ENCODE assay signal across 23 cellular contexts in genomic region chr2:128424406-128424805, GRCh38.
"Had no signal": no experiment of that assay in that cellular context is flagged by ENCODE, and none has a peak within 500 bp of the region (broad histone marks: within the 10 kb centered on the region; RNA-seq: fewer than 3 reads in every experiment).

No MANE protein-coding gene starts in this region.

- H3K36me3 ChIP-seq: adrenal gland, gastrocnemius medialis, heart left ventricle, lower lobe of right lung, right atrium auricular region, upper lobe of left lung had no signal

- H3K27me3 ChIP-seq: adrenal gland, gastrocnemius medialis, heart left ventricle, right atrium auricular region, upper lobe of left lung had no signal

- H3K27ac Mint-ChIP-seq: activated T-helper 2 cell treated with anti-CD3 and anti-CD28 coated beads, Interferon-gamma antibody, Interleukin-2, Interleukin-4, amounts not matched to agents 10 μg/mL and 5 μg/mL and 100 μg/mL, durations not matched to agents 14 hours and 24 hours and 36 hours; effector memory CD8-positive, alpha-beta T cell; immature natural killer cell; naive B cell; progenitor cell of endocrine pancreas had no signal

- H3K9me3 Mint-ChIP-seq: immature natural killer cell had no signal

- H3K27me3 Mint-ChIP-seq: naive B cell had no signal

- ATAC-seq: effector memory CD8-positive, alpha-beta T cell; gastrocnemius medialis; heart left ventricle; lower lobe of right lung had no signal

- H3K36me3 Mint-ChIP-seq: immature natural killer cell had no signal

- DNase-seq: activated CD4-positive, alpha-beta T cell treated with anti-CD3 and anti-CD28 coated beads for 1 hour; activated CD4-positive, alpha-beta T cell treated with anti-CD3 and anti-CD28 coated beads, Interleukin-2, amount 50 U/mL, for 4 hours; activated naive CD4-positive, alpha-beta T cell treated with anti-CD3 and anti-CD28 coated beads, Interleukin-2, amount 50 U/mL, for 16 hours; activated T-cell treated with anti-CD3 and anti-CD28 coated beads, Interleukin-2, amount 50 U/mL, for 1 hour; effector memory CD8-positive, alpha-beta T cell; immature natural killer cell; midbrain; naive B cell; nucleus accumbens; stimulated activated CD4-positive, alpha-beta T cell treated with anti-CD3 and anti-CD28 coated beads, Interleukin-4, amount 100 ng/mL, for 4 hours; stimulated activated CD8-positive, alpha-beta memory T cell treated with anti-CD3 and anti-CD28 coated beads, Interleukin-4, amount 100 ng/mL, for 48 hours; stimulated activated naive CD4-positive, alpha-beta T cell treated with Interleukin-2 at 50 U/mL for 16 hours; T-helper 9 cell had no signal

- H3K4me1 Mint-ChIP-seq: central memory CD8-positive, alpha-beta T cell; immature natural killer cell; naive B cell had no signal

- H3K4me3 Mint-ChIP-seq: central memory CD8-positive, alpha-beta T cell; effector memory CD8-positive, alpha-beta T cell; immature natural killer cell had no signal

- H3K4me3 ChIP-seq: adrenal gland, gastrocnemius medialis, heart left ventricle, lower lobe of right lung, right atrium auricular region, skin epidermis, upper lobe of left lung had no signal
